In genomic region chr2:219706823-219707281, GRCh38 we compare ENCODE assay signal across 21 cellular contexts.
DNase-seq lines count a peak whose midpoint lies in the region; ATAC-seq and TF ChIP-seq lines count a peak whose summit lies in the region.
"Had no signal": no experiment of that assay in that cellular context is flagged by ENCODE, and none has a peak within 500 bp of the region (broad histone marks: within the 10 kb centered on the region; RNA-seq: fewer than 3 reads in every experiment).

No MANE protein-coding gene starts in this region.

- no peaks in the 10 kb centered on the region for H3K36me3 ChIP-seq in osteoblast (ENCODE audit: insufficient read depth, low read length)
- H3K36me3 ChIP-seq: gastroesophageal sphincter had no signal

- peak overlapping the region; percentile 8 for H3K4me2 ChIP-seq in osteoblast (ENCODE audit: insufficient read depth, low read length)
- H3K4me2 ChIP-seq: KMS-11 had no signal

- no peaks in the 10 kb centered on the region for H3K9me3 ChIP-seq in osteoblast (ENCODE audit: low read depth, low read length)
- H3K9me3 ChIP-seq: gastroesophageal sphincter had no signal

- H3K4me1 ChIP-seq in osteoblast (ENCODE audit: insufficient read depth, low read length), result peaks cover 24% of the 10 kb centered on the region

- H2AFZ ChIP-seq in osteoblast (ENCODE audit: low read length), result no peak overlapping the region

- no peaks in the 10 kb centered on the region for H3K79me2 ChIP-seq in osteoblast (ENCODE audit: insufficient read depth, low read length)

- no peak for TF ChIP-seq CTCF in osteoblast (IDR thresholded peaks at IDR 0.05; ENCODE audit: extremely low read depth, low read depth, low read length)

- no peak overlapping the region for H3K4me3 ChIP-seq in osteoblast (ENCODE audit: insufficient read depth, low read length)
- H3K4me3 ChIP-seq: gastroesophageal sphincter had no signal

- H4K20me1 ChIP-seq in osteoblast (ENCODE audit: insufficient read depth, low read length), result no peaks in the 10 kb centered on the region

- no peak overlapping the region for H3K27ac ChIP-seq in osteoblast (ENCODE audit: low read depth, low read length)
- H3K27ac ChIP-seq: C4-2B, gastroesophageal sphincter, HL-60, KMS-11 had no signal

- no peak for ATAC-seq in GM18867 (IDR thresholded peaks at IDR 0.05; ENCODE audit: unreplicated experiment)
- ATAC-seq: activated T-cell treated with anti-CD3 and anti-CD28 coated beads, Interleukin-2, amount 50 U/mL, for 72 hours; gastroesophageal sphincter; naive thymus-derived CD4-positive, alpha-beta T cell had no signal

- peaks cover 13% of the 10 kb centered on the region for H3K27me3 ChIP-seq in osteoblast (ENCODE audit: insufficient read depth, low read length)

- DNase-seq in NCI-H345 (lab: John Stamatoyannopoulos, UW) (peak; percentile 11), NCI-H345 treated with DMSO at 0.1 percent for 48 hours (lab: John Stamatoyannopoulos, UW; ENCODE audit: unreplicated experiment) (no peak), LHCN-M2 (ENCODE audit: low read depth) (peak; percentile 50), astrocyte of the hippocampus (ENCODE audit: low read depth, low spot score) (peak; percentile 58), osteoblast (ENCODE audit: insufficient read length, low spot score, missing footprints) (peak; percentile 87), nucleus accumbens (lab: John Stamatoyannopoulos, UW) (no peak)
- no peak for DNase-seq in stimulated activated CD4-positive, alpha-beta T cell treated with anti-CD3 and anti-CD28 coated beads, Interleukin-4, amount 100 ng/mL, for 1 hour
- DNase-seq: 8988T; activated CD4-positive, alpha-beta memory T cell treated with anti-CD3 and anti-CD28 coated beads for 36 hours; activated naive CD8-positive, alpha-beta T cell treated with anti-CD3 and anti-CD28 coated beads, Interleukin-2, amount 10 ng/mL, durations not matched to agents 7 days and 5 days; activated T-cell treated with anti-CD3 and anti-CD28 coated beads, Interleukin-2, amount 50 U/mL, for 72 hours; DND-41; naive thymus-derived CD4-positive, alpha-beta T cell; NCI-H510A treated with DMSO at 0.1 percent for 48 hours; stimulated activated CD4-positive, alpha-beta T cell treated with anti-CD3 and anti-CD28 coated beads, Interleukin-15, amount 100 ng/mL, for 24 hours; SW 1271 had no signal

Comparison
In these comparisons a context has a peak if more than half of its experiments do, and no peak if none do; other contexts are left out.
1. DNase-seq: peak in NCI-H345 (single experiment), LHCN-M2 (single experiment), astrocyte of the hippocampus (single experiment) and osteoblast (single experiment); none in NCI-H345 treated with DMSO at 0.1 percent for 48 hours (single experiment), stimulated activated CD4-positive, alpha-beta T cell treated with anti-CD3 and anti-CD28 coated beads, Interleukin-4, amount 100 ng/mL, for 1 hour (single experiment) and nucleus accumbens (0 of 56).